ENCODE assay signal across 10 cellular contexts in the genomic region with DNA sequence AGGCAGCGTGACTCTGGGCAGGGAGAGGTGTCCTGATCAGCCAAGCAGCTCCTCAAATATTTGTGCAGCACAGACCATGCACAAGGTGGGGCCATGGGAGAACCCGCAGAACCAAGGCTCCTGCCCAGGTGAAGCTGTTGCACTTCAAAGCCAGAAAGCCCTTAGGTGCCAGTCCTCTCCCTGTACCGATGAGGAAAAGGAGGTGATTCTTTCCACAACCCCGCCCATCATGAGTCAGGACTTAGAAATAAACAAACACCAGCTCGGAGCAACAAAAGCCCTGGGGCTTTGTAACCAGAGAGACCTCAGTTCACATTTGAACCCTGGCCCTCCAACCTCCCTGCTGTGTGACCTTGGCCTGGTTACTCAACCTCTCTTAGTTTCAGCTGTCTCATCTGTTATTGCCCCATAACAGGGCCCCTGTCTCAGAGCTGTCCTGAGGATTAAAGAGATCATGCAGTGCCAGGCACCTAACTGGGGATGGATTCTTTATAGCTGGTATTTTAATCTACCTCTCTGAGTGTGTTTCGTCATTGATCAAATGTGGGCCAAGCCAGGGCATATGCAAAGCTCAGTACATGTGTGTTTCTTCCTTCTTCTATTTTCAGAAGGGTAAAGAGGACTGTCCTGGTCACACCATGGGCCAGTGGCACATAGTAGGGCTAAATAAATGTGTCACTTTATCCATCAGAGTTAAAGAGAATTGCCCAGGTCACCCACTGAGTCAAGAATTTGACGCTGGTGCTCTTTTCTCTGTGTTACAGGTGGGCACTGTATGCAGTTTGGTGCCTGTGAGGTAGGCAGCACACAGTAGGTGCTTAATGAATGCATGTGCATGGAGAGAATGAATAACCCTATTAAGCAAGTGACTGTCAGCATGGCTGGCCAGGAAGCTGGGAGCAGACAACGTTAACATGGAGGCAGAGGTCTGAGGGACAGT. TPM values are rescaled to one million over a fixed set of nuclear protein-coding genes. Genes with fewer than 3 reads are reported as not detected.
DNase-seq lines count a peak whose midpoint lies in the region; FAIRE-seq and TF ChIP-seq lines count a peak whose summit lies in the region.
"Had no signal": no experiment of that assay in that cellular context is flagged by ENCODE, and none has a peak within 500 bp of the region (broad histone marks: within the 10 kb centered on the region; RNA-seq: fewer than 3 reads in every experiment).

No MANE protein-coding gene starts in this region.

- no peaks in the 10 kb centered on the region for H3K36me3 ChIP-seq in H7 (replicated peaks; ENCODE audit: control insufficient read depth, insufficient read depth, low read length)
- no peaks in the 10 kb centered on the region for H3K36me3 ChIP-seq in esophagus squamous epithelium
- H3K36me3 ChIP-seq: Peyer's patch had no signal

- DNase-seq in H7 (peak; percentile 44), NCI-H69 (lab: John Stamatoyannopoulos, UW) (peak; percentile 94), esophagus squamous epithelium (lab: John Stamatoyannopoulos, UW) (no peak), retinal pigment epithelial cell (ENCODE audit: low read depth) (peak; percentile 84), HTR-8/SVneo (ENCODE audit: insufficient read length, low spot score) (no peak), hippocampal formation (lab: John Stamatoyannopoulos, UW) (no peak)
- DNase-seq in stimulated activated CD4-positive, alpha-beta T cell treated with anti-CD3 and anti-CD28 coated beads, Interleukin-2, amount 100 ng/mL, for 48 hours, result no peak
- DNase-seq: activated T-cell treated with anti-CD3 and anti-CD28 coated beads, Interleukin-2, amount 50 U/mL, for 4 hours had no signal

- peak in 1 of 4 donors; percentile 10 for TF ChIP-seq POLR2A in esophagus squamous epithelium (IDR thresholded peaks at IDR 0.05)

- no peaks in the 10 kb centered on the region; the same call in 1 of the 2 replicates for H3K27me3 ChIP-seq in H7 (ENCODE audit: control insufficient read depth, insufficient read depth, low read length)
- H3K27me3 ChIP-seq in esophagus squamous epithelium, result peaks cover 0 to 27% (median 0%) of the 10 kb centered on the region in 4 donors
- H3K27me3 ChIP-seq: Peyer's patch had no signal

- no peak for TF ChIP-seq CTCF in esophagus squamous epithelium (IDR thresholded peaks at IDR 0.05)
- no peak for TF ChIP-seq CTCF in retinal pigment epithelial cell (conservative IDR thresholded peaks at IDR 0.05; ENCODE audit: low read depth, low read length)

- H3K4me3 ChIP-seq in H7 (ENCODE audit: insufficient read depth, low read depth, low read length) (no peak overlapping the region), esophagus squamous epithelium (no peak overlapping the region), retinal pigment epithelial cell (ENCODE audit: low read length) (no peak overlapping the region)
- H3K4me3 ChIP-seq: Peyer's patch had no signal

- H3K27ac ChIP-seq in esophagus squamous epithelium, result peak overlapping the region; percentile 71 to 83 (median 76)
- H3K27ac ChIP-seq: Peyer's patch had no signal

- peaks cover 10 to 44% (median 10%) of the 10 kb centered on the region in 3 donors for H3K4me1 ChIP-seq in esophagus squamous epithelium

- FAIRE-seq in HTR-8/SVneo (lab: Jason Lieb, UNC), result no peak
- FAIRE-seq: GM18507 had no signal

- 23 to 45% methylated on average over 5 to 8 of the region's 8 CpGs for WGBS in esophagus squamous epithelium, 2 donors

- intact Hi-C loops in esophagus squamous epithelium (cut with DNase I), result no loop called here

- H3K9me3 ChIP-seq in esophagus squamous epithelium, result no peaks in the 10 kb centered on the region
- H3K9me3 ChIP-seq: Peyer's patch had no signal

RNA-seq across cellular contexts. Expression of gene LDLRAD1, which starts 1.4 kb away (rescaled TPM):
- total RNA-seq in H7 (2014; rRNA removed; shearing (Covaris generic)), result not detected in 2 replicates
- 1 to 10 TPM in 1 of 4 donors, under 1 TPM in 1, not detected in 2; 0.49 to 1.4 TPM for total RNA-seq in esophagus squamous epithelium
- total RNA-seq: activated T-cell treated with anti-CD3 and anti-CD28 coated beads, Interleukin-2, amount 50 U/mL, for 4 hours; Peyer's patch had no signal

RNA-seq across cellular contexts. Expression of gene TMEM59, which starts 36.4 kb away (rescaled TPM):
- 127 and 136 TPM in 2 replicates for total RNA-seq in H7 (2014; rRNA removed; shearing (Covaris generic))
- 100 to 1,000 TPM; 166 to 356 (median 232) TPM for total RNA-seq in esophagus squamous epithelium

RNA-seq across cellular contexts. Expression of gene TCEANC2, which starts 36.8 kb away (rescaled TPM):
- 4.3 and 6.4 TPM in 2 replicates for total RNA-seq in H7 (2014; rRNA removed; shearing (Covaris generic))
- 1 to 10 TPM; 1.9 to 4.3 (median 3.2) TPM for total RNA-seq in esophagus squamous epithelium

Comparison
In these comparisons a context has a peak if more than half of its experiments do, and no peak if none do; other contexts are left out.
1. DNase-seq: peak in H7 (single experiment), NCI-H69 (single experiment) and retinal pigment epithelial cell (single experiment); none in esophagus squamous epithelium (single experiment), HTR-8/SVneo (single experiment), hippocampal formation (0 of 2) and stimulated activated CD4-positive, alpha-beta T cell treated with anti-CD3 and anti-CD28 coated beads, Interleukin-2, amount 100 ng/mL, for 48 hours (0 of 2).